7 cellular contexts compared by ENCODE assay signal in genomic region chr5:172007153-172007794, GRCh38. TPM values are rescaled to one million over a fixed set of nuclear protein-coding genes. Genes with fewer than 3 reads are reported as not detected.
DNase-seq lines count a peak whose midpoint lies in the region; ATAC-seq, FAIRE-seq and TF ChIP-seq lines count a peak whose summit lies in the region.

No MANE protein-coding gene starts in this region.

- H3K4me3 Mint-ChIP-seq in astrocyte (ENCODE audit: unreplicated experiment) = peak overlapping the region; percentile 95

- no peaks in the 10 kb centered on the region for H3K27me3 Mint-ChIP-seq in astrocyte (ENCODE audit: low read depth, unreplicated experiment)

- H3K36me3 Mint-ChIP-seq in astrocyte (ENCODE audit: low read depth, unreplicated experiment) = no peaks in the 10 kb centered on the region

- peak; percentile 52 for FAIRE-seq in GM12891 (lab: Jason Lieb, UNC)
- no peak for FAIRE-seq in astrocyte (lab: Jason Lieb, UNC)
- no peak for FAIRE-seq in kidney (lab: Jason Lieb, UNC)
- FAIRE-seq in frontal cortex (lab: Jason Lieb, UNC) = no peak

- TF ChIP-seq POLR2A in GM12891 (IDR thresholded peaks at IDR 0.05; ENCODE audit: low read depth, low read length) = no peak

- peak overlapping the region; percentile 84 for H3K27ac Mint-ChIP-seq in astrocyte (ENCODE audit: unreplicated experiment)

- no peaks in the 10 kb centered on the region for H3K9me3 Mint-ChIP-seq in astrocyte (ENCODE audit: unreplicated experiment)

- peaks cover 49% of the 10 kb centered on the region for H3K4me1 ChIP-seq in astrocyte (ENCODE audit: insufficient read depth, low read length)
- H3K4me1 ChIP-seq in kidney (ENCODE audit: control insufficient read depth in 1 of 2, insufficient read depth in 1 of 2, low read depth in 1 of 2, low read length in 2 of 2) = peaks cover 22 to 25% of the 10 kb centered on the region in 2 donors

- peaks cover 39% of the 10 kb centered on the region for H3K4me1 Mint-ChIP-seq in astrocyte (ENCODE audit: low read depth, unreplicated experiment)

- intact Hi-C loops in kidney (cut with DNase I) = no loop called here

- ATAC-seq in stimulated activated naive CD8-positive, alpha-beta T cell treated with anti-CD3 and anti-CD28 coated beads, Interleukin-15, Interleukin-2, amounts not matched to agents 100 U/mL and 50 U/mL, for 24 hours = no peak
- ATAC-seq in GM21367 (IDR thresholded peaks at IDR 0.05; ENCODE audit: unreplicated experiment) = no peak

- H3K9me3 ChIP-seq in astrocyte (ENCODE audit: insufficient read depth, low read depth, low read length) = no peaks in the 10 kb centered on the region
- no peaks in the 10 kb centered on the region for H3K9me3 ChIP-seq in kidney (ENCODE audit: control insufficient read depth in 1 of 2, low read length in 2 of 2)

- H3K4me2 ChIP-seq in astrocyte (ENCODE audit: low read length) = peak overlapping the region; percentile 92

- no peaks in the 10 kb centered on the region for H3K27me3 ChIP-seq in astrocyte (ENCODE audit: insufficient read depth, low read length)

- H3K36me3 ChIP-seq in astrocyte (ENCODE audit: insufficient read depth, low read length) = no peaks in the 10 kb centered on the region
- no peaks in the 10 kb centered on the region for H3K36me3 ChIP-seq in kidney (ENCODE audit: control insufficient read depth in 1 of 2, insufficient read depth in 2 of 2, low read length in 2 of 2)

- peaks cover 42% of the 10 kb centered on the region for H3K79me2 ChIP-seq in astrocyte (ENCODE audit: insufficient read depth, low read length)

- DNase-seq in GM12891 (ENCODE audit: insufficient read length, low spot score) (no peak), Kasumi-1 (lab: John Stamatoyannopoulos, UW) (peak; percentile 12 to 43), astrocyte (ENCODE audit: low read depth) (peak; percentile 17), kidney (no peak), frontal cortex (ENCODE audit: low spot score in 2 of 2) (no peak)
- peak; percentile 27 for DNase-seq in stimulated activated naive CD8-positive, alpha-beta T cell treated with anti-CD3 and anti-CD28 coated beads, Interleukin-15, Interleukin-2, amounts not matched to agents 100 U/mL and 50 U/mL, for 24 hours

- peaks cover 44% of the 10 kb centered on the region for H4K20me1 ChIP-seq in astrocyte (ENCODE audit: insufficient read depth, low read length)

- H2AFZ ChIP-seq in astrocyte (ENCODE audit: low read depth, low read length) = peak overlapping the region; percentile 92

- H3K4me3 ChIP-seq in astrocyte (ENCODE audit: insufficient read depth, low read depth, low read length) (peak overlapping the region; percentile 88), kidney (ENCODE audit: low read length in 2 of 2) (peak overlapping the region; percentile 86 to 93)

- H3K27ac ChIP-seq in astrocyte (ENCODE audit: low read depth, low read length) (peak overlapping the region; percentile 98), kidney (ENCODE audit: low read depth in 2 of 2, low read length in 2 of 2) (peak overlapping the region; percentile 98 to 99)

- H3K9ac ChIP-seq in astrocyte (ENCODE audit: low read length) = peak overlapping the region; percentile 92
- H3K9ac ChIP-seq in kidney (ENCODE audit: low read length in 2 of 2) = peak overlapping the region; percentile 90 to 93

- TF ChIP-seq CTCF in astrocyte (IDR thresholded peaks at IDR 0.05; ENCODE audit: insufficient read depth, low read depth, low read length) (no peak), kidney (IDR thresholded peaks at IDR 0.05; ENCODE audit: borderline replicate concordance, extremely low read depth, insufficient read depth) (no peak)

TF ChIP-seq in GM12891, 5 proteins besides CTCF, POLR2A, EP300 and RAD21:
- peak; percentile 62 for TF ChIP-seq SPI1 (IDR thresholded peaks at IDR 0.05; ENCODE audit: low read depth, low read length)
- TF ChIP-seq POU2F2 (IDR thresholded peaks at IDR 0.05; ENCODE audit: low read depth, low read length) = no peak
- no peak for TF ChIP-seq TAF1 (IDR thresholded peaks at IDR 0.05; ENCODE audit: low read depth, low read length)
- no peak for TF ChIP-seq PAX5 (IDR thresholded peaks at IDR 0.05; ENCODE audit: insufficient read depth, low read length, severe bottlenecking)
- TF ChIP-seq POLR2AphosphoS5 (IDR thresholded peaks at IDR 0.05; ENCODE audit: low read depth, low read length) = no peak

RNA-seq across cellular contexts. Expression of gene FBXW11, which starts 0.8 kb away (rescaled TPM):
- 17.4 TPM for polyA plus RNA-seq in GM12891 (2012; ENCODE audit: low read depth, missing spikeins)
- 64.7 and 65.9 TPM in 2 replicates for total RNA-seq in astrocyte
- 44.4 TPM for total RNA-seq in kidney
- polyA plus RNA-seq in kidney (ENCODE audit: insufficient read depth, low read depth, low replicate concordance) = 16.0 TPM
- total RNA-seq in frontal cortex = 159 TPM

Comparison
In these comparisons a context has a peak if more than half of its experiments do, and no peak if none do; other contexts are left out.
1. DNase-seq: peak in Kasumi-1 (2 of 2), astrocyte (single experiment) and stimulated activated naive CD8-positive, alpha-beta T cell treated with anti-CD3 and anti-CD28 coated beads, Interleukin-15, Interleukin-2, amounts not matched to agents 100 U/mL and 50 U/mL, for 24 hours (single experiment); none in GM12891 (single experiment), kidney (single experiment) and frontal cortex (0 of 2).